ENCODE assay signal across 8 cellular contexts in genomic region chr7:116952640-116953371, GRCh38. TPM values are rescaled to one million over a fixed set of nuclear protein-coding genes. Genes with fewer than 3 reads are reported as not detected.
DNase-seq lines count a peak whose midpoint lies in the region; ATAC-seq, FAIRE-seq and TF ChIP-seq lines count a peak whose summit lies in the region.

No MANE protein-coding gene starts in this region.

- peak; percentile 52 for DNase-seq in Caki2 (ENCODE audit: low read depth)
- DNase-seq in LoVo (ENCODE audit: low spot score): peak; percentile 52
- peak in 1 of 2 donors; percentile 61 for DNase-seq in uterus

- H3K4me3 ChIP-seq in mononuclear cell (ENCODE audit: low read length) (peak overlapping the region; percentile 76), uterus (peak overlapping the region; percentile 60 to 99)

- no peak for TF ChIP-seq POLR2A in uterus (IDR thresholded peaks at IDR 0.05)

- ATAC-seq in GM19438 (IDR thresholded peaks at IDR 0.05; ENCODE audit: low read depth, unreplicated experiment) (peak; percentile 19), SK-N-SH treated with all-trans-retinoic acid at 6 μM for 48 hours (peak; percentile 7), HG02885 (IDR thresholded peaks at IDR 0.05; ENCODE audit: poor library complexity, unreplicated experiment) (no peak)

- H3K27ac ChIP-seq in uterus: peak overlapping the region; percentile 99 to 100

- H3K9me3 ChIP-seq in mononuclear cell (ENCODE audit: low read depth, low read length) (no peaks in the 10 kb centered on the region), uterus (no peaks in the 10 kb centered on the region)

- peaks cover 18% of the 10 kb centered on the region for H3K4me1 ChIP-seq in mononuclear cell (ENCODE audit: insufficient read depth, low read length)
- peaks cover 0 to 10% of the 10 kb centered on the region in 2 donors for H3K4me1 ChIP-seq in uterus

- H3K27me3 ChIP-seq in mononuclear cell (ENCODE audit: insufficient read depth, low read length): no peaks in the 10 kb centered on the region
- H3K27me3 ChIP-seq in uterus: no peaks in the 10 kb centered on the region

- FAIRE-seq in endometrium (lab: Jason Lieb, UNC): peak; percentile 80

- in situ Hi-C loops in Caki2 (cut with HindIII; ENCODE audit: low pct_unique_long_range_greater_than_20kb, low sequenced_read_pairs): no loop called here

- no peak for TF ChIP-seq CTCF in uterus (IDR thresholded peaks at IDR 0.05)

- intact Hi-C loops in uterus (cut with DNase I; ENCODE audit: low total_unique reads): no loop called here

- no peaks in the 10 kb centered on the region for H3K36me3 ChIP-seq in uterus

TF ChIP-seq in SK-N-SH treated with all-trans-retinoic acid at 6 μM for 48 hours, 23 proteins besides CTCF, POLR2A, EP300 and RAD21:
- TF ChIP-seq ZFP3 (CRISPR knock-in tag; IDR thresholded peaks at IDR 0.05): no peak
- TF ChIP-seq ISL1 (CRISPR knock-in tag; IDR thresholded peaks at IDR 0.05): 0 out of 2 replicates have a peak, but pooled peaks have one; percentile 20

RNA-seq across cellular contexts. Expression of gene ST7, which starts 0.5 kb away (rescaled TPM):
- 12.7 and 22.6 TPM in 2 replicates for total RNA-seq in Caki2 (2014; rRNA removed; shearing (Covaris generic); ENCODE audit: low replicate concordance)
- total RNA-seq in mononuclear cell (9.3 TPM), uterus (10 to 100 TPM; 27.4 to 41.0 (median 31.4) TPM)
